ENCODE assay signal across 1 cellular context in the genomic region with DNA sequence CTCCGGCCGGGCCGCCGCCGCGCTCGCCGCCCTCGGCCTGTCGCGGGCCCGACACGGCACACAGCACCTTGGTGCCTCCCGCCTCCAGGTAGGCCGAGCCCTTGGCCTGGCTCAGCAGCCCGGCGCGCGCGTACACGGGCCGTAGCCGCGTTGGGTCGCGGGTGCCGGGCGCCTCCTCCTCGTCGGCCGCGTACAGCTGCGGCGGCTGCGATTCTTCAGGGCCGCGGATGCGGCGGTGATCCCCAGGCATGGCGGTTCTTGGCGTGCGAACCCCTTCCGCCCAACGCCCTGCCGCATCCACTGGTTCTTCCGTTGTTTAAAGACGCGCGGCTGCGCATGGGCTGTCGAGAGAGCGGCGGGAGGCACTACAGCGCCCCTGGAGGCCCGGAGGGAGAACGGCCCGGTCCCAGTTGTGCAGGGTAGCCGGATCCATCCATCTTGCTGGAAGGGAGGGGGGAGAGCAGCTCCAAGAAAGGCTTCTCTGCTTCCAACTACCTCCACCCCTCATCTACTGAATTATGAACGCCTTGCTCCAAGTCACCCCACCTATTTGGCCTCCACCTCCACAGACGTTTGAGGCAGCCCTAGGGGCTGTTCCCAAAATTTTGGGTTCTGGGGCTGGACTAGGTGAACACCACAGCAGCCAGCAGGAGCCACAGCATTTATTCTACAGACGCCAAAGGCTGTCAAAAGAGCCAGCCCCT.
TF ChIP-seq lines count a peak whose summit lies in the region.

A gene (minus strand): TSS at position 290 of the 704 bp plus-strand sequence. CDS start 40 bp downstream, at position 250.

TF ChIP-seq in K562, 482 proteins besides CTCF, POLR2A, EP300 and RAD21 (continued from another document and continues in another):
- TF ChIP-seq, protein P1, sequence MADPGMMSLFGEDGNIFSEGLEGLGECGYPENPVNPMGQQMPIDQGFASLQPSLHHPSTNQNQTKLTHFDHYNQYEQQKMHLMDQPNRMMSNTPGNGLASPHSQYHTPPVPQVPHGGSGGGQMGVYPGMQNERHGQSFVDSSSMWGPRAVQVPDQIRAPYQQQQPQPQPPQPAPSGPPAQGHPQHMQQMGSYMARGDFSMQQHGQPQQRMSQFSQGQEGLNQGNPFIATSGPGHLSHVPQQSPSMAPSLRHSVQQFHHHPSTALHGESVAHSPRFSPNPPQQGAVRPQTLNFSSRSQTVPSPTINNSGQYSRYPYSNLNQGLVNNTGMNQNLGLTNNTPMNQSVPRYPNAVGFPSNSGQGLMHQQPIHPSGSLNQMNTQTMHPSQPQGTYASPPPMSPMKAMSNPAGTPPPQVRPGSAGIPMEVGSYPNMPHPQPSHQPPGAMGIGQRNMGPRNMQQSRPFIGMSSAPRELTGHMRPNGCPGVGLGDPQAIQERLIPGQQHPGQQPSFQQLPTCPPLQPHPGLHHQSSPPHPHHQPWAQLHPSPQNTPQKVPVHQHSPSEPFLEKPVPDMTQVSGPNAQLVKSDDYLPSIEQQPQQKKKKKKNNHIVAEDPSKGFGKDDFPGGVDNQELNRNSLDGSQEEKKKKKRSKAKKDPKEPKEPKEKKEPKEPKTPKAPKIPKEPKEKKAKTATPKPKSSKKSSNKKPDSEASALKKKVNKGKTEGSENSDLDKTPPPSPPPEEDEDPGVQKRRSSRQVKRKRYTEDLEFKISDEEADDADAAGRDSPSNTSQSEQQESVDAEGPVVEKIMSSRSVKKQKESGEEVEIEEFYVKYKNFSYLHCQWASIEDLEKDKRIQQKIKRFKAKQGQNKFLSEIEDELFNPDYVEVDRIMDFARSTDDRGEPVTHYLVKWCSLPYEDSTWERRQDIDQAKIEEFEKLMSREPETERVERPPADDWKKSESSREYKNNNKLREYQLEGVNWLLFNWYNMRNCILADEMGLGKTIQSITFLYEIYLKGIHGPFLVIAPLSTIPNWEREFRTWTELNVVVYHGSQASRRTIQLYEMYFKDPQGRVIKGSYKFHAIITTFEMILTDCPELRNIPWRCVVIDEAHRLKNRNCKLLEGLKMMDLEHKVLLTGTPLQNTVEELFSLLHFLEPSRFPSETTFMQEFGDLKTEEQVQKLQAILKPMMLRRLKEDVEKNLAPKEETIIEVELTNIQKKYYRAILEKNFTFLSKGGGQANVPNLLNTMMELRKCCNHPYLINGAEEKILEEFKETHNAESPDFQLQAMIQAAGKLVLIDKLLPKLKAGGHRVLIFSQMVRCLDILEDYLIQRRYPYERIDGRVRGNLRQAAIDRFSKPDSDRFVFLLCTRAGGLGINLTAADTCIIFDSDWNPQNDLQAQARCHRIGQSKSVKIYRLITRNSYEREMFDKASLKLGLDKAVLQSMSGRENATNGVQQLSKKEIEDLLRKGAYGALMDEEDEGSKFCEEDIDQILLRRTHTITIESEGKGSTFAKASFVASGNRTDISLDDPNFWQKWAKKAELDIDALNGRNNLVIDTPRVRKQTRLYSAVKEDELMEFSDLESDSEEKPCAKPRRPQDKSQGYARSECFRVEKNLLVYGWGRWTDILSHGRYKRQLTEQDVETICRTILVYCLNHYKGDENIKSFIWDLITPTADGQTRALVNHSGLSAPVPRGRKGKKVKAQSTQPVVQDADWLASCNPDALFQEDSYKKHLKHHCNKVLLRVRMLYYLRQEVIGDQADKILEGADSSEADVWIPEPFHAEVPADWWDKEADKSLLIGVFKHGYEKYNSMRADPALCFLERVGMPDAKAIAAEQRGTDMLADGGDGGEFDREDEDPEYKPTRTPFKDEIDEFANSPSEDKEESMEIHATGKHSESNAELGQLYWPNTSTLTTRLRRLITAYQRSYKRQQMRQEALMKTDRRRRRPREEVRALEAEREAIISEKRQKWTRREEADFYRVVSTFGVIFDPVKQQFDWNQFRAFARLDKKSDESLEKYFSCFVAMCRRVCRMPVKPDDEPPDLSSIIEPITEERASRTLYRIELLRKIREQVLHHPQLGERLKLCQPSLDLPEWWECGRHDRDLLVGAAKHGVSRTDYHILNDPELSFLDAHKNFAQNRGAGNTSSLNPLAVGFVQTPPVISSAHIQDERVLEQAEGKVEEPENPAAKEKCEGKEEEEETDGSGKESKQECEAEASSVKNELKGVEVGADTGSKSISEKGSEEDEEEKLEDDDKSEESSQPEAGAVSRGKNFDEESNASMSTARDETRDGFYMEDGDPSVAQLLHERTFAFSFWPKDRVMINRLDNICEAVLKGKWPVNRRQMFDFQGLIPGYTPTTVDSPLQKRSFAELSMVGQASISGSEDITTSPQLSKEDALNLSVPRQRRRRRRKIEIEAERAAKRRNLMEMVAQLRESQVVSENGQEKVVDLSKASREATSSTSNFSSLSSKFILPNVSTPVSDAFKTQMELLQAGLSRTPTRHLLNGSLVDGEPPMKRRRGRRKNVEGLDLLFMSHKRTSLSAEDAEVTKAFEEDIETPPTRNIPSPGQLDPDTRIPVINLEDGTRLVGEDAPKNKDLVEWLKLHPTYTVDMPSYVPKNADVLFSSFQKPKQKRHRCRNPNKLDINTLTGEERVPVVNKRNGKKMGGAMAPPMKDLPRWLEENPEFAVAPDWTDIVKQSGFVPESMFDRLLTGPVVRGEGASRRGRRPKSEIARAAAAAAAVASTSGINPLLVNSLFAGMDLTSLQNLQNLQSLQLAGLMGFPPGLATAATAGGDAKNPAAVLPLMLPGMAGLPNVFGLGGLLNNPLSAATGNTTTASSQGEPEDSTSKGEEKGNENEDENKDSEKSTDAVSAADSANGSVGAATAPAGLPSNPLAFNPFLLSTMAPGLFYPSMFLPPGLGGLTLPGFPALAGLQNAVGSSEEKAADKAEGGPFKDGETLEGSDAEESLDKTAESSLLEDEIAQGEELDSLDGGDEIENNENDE (IDR thresholded peaks at IDR 0.05; ENCODE audit: low read depth, low read length) = no peak
- peak; percentile 70 for TF ChIP-seq CREB1 (IDR thresholded peaks at IDR 0.05)
- TF ChIP-seq CREB1 (CRISPR knock-in tag; IDR thresholded peaks at IDR 0.05) = peak; percentile 69
- TF ChIP-seq FOXM1 (IDR thresholded peaks at IDR 0.05; ENCODE audit: low read depth) = peak; percentile 49; the same call in 1 of the 2 replicates
- TF ChIP-seq FOXM1 (CRISPR knock-in tag; IDR thresholded peaks at IDR 0.05; ENCODE audit: low read depth) = peak; percentile 76; the same call in 1 of the 2 replicates
- no peak for TF ChIP-seq BRF1 (IDR thresholded peaks at IDR 0.05; ENCODE audit: borderline replicate concordance, extremely low read depth, insufficient read length)
- peak; percentile 85; the same call in 1 of the 2 replicates for TF ChIP-seq ZBED1 (IDR thresholded peaks at IDR 0.05)
- peak; percentile 96 for TF ChIP-seq MYNN (IDR thresholded peaks at IDR 0.05)
- TF ChIP-seq MYNN (CRISPR knock-in tag; IDR thresholded peaks at IDR 0.05) = no peak
- TF ChIP-seq, protein P2, sequence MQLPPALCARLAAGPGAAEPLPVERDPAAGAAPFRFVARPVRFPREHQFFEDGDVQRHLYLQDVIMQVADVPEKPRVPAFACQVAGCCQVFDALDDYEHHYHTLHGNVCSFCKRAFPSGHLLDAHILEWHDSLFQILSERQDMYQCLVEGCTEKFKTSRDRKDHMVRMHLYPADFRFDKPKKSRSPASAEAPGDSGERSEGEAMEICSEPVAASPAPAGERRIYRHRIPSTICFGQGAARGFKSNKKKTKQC (CRISPR knock-in tag; IDR thresholded peaks at IDR 0.05) = peak; percentile 76
- TF ChIP-seq CHCHD3 (CRISPR knock-in tag; IDR thresholded peaks at IDR 0.05) = no peak
- TF ChIP-seq LCOR (CRISPR knock-in tag; IDR thresholded peaks at IDR 0.05) = peak; percentile 88; the same call in 1 of the 2 replicates
- TF ChIP-seq PHB (CRISPR knock-in tag; IDR thresholded peaks at IDR 0.05) = peak; percentile 99
- TF ChIP-seq, protein P3, sequence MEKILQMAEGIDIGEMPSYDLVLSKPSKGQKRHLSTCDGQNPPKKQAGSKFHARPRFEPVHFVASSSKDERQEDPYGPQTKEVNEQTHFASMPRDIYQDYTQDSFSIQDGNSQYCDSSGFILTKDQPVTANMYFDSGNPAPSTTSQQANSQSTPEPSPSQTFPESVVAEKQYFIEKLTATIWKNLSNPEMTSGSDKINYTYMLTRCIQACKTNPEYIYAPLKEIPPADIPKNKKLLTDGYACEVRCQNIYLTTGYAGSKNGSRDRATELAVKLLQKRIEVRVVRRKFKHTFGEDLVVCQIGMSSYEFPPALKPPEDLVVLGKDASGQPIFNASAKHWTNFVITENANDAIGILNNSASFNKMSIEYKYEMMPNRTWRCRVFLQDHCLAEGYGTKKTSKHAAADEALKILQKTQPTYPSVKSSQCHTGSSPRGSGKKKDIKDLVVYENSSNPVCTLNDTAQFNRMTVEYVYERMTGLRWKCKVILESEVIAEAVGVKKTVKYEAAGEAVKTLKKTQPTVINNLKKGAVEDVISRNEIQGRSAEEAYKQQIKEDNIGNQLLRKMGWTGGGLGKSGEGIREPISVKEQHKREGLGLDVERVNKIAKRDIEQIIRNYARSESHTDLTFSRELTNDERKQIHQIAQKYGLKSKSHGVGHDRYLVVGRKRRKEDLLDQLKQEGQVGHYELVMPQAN (IDR thresholded peaks at IDR 0.05; ENCODE audit: borderline replicate concordance) = 0 out of 2 replicates have a peak, but pooled peaks have one; percentile 31
- peak; percentile 60; the same call in 1 of the 2 replicates for TF ChIP-seq SMAD4 (CRISPR knock-in tag; conservative IDR thresholded peaks at IDR 0.05)
- TF ChIP-seq, protein P4, sequence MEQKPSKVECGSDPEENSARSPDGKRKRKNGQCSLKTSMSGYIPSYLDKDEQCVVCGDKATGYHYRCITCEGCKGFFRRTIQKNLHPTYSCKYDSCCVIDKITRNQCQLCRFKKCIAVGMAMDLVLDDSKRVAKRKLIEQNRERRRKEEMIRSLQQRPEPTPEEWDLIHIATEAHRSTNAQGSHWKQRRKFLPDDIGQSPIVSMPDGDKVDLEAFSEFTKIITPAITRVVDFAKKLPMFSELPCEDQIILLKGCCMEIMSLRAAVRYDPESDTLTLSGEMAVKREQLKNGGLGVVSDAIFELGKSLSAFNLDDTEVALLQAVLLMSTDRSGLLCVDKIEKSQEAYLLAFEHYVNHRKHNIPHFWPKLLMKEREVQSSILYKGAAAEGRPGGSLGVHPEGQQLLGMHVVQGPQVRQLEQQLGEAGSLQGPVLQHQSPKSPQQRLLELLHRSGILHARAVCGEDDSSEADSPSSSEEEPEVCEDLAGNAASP (IDR thresholded peaks at IDR 0.05) = no peak
- TF ChIP-seq, protein P5, sequence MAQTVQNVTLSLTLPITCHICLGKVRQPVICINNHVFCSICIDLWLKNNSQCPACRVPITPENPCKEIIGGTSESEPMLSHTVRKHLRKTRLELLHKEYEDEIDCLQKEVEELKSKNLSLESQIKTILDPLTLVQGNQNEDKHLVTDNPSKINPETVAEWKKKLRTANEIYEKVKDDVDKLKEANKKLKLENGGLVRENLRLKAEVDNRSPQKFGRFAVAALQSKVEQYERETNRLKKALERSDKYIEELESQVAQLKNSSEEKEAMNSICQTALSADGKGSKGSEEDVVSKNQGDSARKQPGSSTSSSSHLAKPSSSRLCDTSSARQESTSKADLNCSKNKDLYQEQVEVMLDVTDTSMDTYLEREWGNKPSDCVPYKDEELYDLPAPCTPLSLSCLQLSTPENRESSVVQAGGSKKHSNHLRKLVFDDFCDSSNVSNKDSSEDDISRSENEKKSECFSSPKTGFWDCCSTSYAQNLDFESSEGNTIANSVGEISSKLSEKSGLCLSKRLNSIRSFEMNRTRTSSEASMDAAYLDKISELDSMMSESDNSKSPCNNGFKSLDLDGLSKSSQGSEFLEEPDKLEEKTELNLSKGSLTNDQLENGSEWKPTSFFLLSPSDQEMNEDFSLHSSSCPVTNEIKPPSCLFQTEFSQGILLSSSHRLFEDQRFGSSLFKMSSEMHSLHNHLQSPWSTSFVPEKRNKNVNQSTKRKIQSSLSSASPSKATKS (CRISPR knock-in tag; IDR thresholded peaks at IDR 0.05) = peak; percentile 86
- TF ChIP-seq, protein P6, sequence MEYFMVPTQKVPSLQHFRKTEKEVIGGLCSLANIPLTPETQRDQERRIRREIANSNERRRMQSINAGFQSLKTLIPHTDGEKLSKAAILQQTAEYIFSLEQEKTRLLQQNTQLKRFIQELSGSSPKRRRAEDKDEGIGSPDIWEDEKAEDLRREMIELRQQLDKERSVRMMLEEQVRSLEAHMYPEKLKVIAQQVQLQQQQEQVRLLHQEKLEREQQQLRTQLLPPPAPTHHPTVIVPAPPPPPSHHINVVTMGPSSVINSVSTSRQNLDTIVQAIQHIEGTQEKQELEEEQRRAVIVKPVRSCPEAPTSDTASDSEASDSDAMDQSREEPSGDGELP (CRISPR knock-in tag; IDR thresholded peaks at IDR 0.05; ENCODE audit: borderline replicate concordance) = peak; percentile 84
- peak; percentile 93 for TF ChIP-seq CCNT2 (IDR thresholded peaks at IDR 0.05; ENCODE audit: borderline replicate concordance, extremely low read depth, insufficient read length, low read depth, low read length)
- peak; percentile 64; the same call in 1 of the 2 replicates for TF ChIP-seq NCOR1 (IDR thresholded peaks at IDR 0.05)
- TF ChIP-seq MTA3 (IDR thresholded peaks at IDR 0.05; ENCODE audit: borderline replicate concordance) = peak; percentile 98
- peak; percentile 50; the same call in 1 of the 2 replicates for TF ChIP-seq SAFB (IDR thresholded peaks at IDR 0.05; ENCODE audit: borderline replicate concordance, low read depth, low read length)
- TF ChIP-seq, protein P7, sequence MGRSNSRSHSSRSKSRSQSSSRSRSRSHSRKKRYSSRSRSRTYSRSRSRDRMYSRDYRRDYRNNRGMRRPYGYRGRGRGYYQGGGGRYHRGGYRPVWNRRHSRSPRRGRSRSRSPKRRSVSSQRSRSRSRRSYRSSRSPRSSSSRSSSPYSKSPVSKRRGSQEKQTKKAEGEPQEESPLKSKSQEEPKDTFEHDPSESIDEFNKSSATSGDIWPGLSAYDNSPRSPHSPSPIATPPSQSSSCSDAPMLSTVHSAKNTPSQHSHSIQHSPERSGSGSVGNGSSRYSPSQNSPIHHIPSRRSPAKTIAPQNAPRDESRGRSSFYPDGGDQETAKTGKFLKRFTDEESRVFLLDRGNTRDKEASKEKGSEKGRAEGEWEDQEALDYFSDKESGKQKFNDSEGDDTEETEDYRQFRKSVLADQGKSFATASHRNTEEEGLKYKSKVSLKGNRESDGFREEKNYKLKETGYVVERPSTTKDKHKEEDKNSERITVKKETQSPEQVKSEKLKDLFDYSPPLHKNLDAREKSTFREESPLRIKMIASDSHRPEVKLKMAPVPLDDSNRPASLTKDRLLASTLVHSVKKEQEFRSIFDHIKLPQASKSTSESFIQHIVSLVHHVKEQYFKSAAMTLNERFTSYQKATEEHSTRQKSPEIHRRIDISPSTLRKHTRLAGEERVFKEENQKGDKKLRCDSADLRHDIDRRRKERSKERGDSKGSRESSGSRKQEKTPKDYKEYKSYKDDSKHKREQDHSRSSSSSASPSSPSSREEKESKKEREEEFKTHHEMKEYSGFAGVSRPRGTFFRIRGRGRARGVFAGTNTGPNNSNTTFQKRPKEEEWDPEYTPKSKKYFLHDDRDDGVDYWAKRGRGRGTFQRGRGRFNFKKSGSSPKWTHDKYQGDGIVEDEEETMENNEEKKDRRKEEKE (IDR thresholded peaks at IDR 0.05; ENCODE audit: borderline replicate concordance in 1 of 2, control insufficient read depth in 1 of 2, low read depth in 2 of 2, low read length in 1 of 2) = peak in 1 of 2 experiments; percentile 76; a peak in 1 of 4 replicates
- TF ChIP-seq, protein P8, sequence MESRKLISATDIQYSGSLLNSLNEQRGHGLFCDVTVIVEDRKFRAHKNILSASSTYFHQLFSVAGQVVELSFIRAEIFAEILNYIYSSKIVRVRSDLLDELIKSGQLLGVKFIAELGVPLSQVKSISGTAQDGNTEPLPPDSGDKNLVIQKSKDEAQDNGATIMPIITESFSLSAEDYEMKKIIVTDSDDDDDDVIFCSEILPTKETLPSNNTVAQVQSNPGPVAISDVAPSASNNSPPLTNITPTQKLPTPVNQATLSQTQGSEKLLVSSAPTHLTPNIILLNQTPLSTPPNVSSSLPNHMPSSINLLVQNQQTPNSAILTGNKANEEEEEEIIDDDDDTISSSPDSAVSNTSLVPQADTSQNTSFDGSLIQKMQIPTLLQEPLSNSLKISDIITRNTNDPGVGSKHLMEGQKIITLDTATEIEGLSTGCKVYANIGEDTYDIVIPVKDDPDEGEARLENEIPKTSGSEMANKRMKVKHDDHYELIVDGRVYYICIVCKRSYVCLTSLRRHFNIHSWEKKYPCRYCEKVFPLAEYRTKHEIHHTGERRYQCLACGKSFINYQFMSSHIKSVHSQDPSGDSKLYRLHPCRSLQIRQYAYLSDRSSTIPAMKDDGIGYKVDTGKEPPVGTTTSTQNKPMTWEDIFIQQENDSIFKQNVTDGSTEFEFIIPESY (CRISPR knock-in tag; IDR thresholded peaks at IDR 0.05) = peak; percentile 9
- TF ChIP-seq ETV1 (tag; conservative IDR thresholded peaks at IDR 0.05; ENCODE audit: low read depth) = peak; percentile 90
